ENCODE assay signal across 9 cellular contexts in genomic region chr17:29618272-29619065, GRCh38. TPM values are rescaled to one million over a fixed set of nuclear protein-coding genes. Genes with fewer than 3 reads are reported as not detected.
DNase-seq lines count a peak whose midpoint lies in the region; ATAC-seq and TF ChIP-seq lines count a peak whose summit lies in the region.
"Had no signal": no experiment of that assay in that cellular context is flagged by ENCODE, and none has a peak within 500 bp of the region (broad histone marks: within the 10 kb centered on the region; RNA-seq: fewer than 3 reads in every experiment).

No MANE protein-coding gene starts in this region.

- WGBS in HUES64, result 42% methylated on average over 22 of the region's 22 CpGs

- H3K27ac ChIP-seq in BLaER1 (peak overlapping the region; percentile 85), HUES64 (ENCODE audit: low read depth, low read length) (no peak overlapping the region), colonic mucosa (no peak overlapping the region), foreskin keratinocyte (no peak overlapping the region)

- H3K27me3 ChIP-seq in BLaER1 (peaks cover 22% of the 10 kb centered on the region), HUES64 (ENCODE audit: insufficient read depth, low read length) (peaks cover 86% of the 10 kb centered on the region), colonic mucosa (peaks cover 4% of the 10 kb centered on the region), foreskin keratinocyte (no peaks in the 10 kb centered on the region)

- POLR2A ChIA-PET in naive thymus-derived CD8-positive, alpha-beta T cell (lab: Charles Lee), result interaction anchor here (0.5 to 5.9 kb wide), 10 partner anchors 10 to 1695 kb away, joined by 3 to 79 read pairs (median 20); partner anchors contain the start of genes ABHD15, ANKRD13B, EVI2B and GIT1

- ATAC-seq in naive thymus-derived CD8-positive, alpha-beta T cell, result no peak
- ATAC-seq in HG03469 (IDR thresholded peaks at IDR 0.05; ENCODE audit: unreplicated experiment) (no peak), foreskin keratinocyte (no peak)

- H3K27me3 Mint-ChIP-seq in naive thymus-derived CD8-positive, alpha-beta T cell, result no peaks in the 10 kb centered on the region
- H3K27me3 Mint-ChIP-seq: T-helper 17 cell had no signal

- H3K36me3 ChIP-seq in BLaER1, result no peaks in the 10 kb centered on the region; the same call in 1 of the 2 replicates
- H3K36me3 ChIP-seq in HUES64 (ENCODE audit: insufficient read depth, low read length), result no peaks in the 10 kb centered on the region
- H3K36me3 ChIP-seq in colonic mucosa, result no peaks in the 10 kb centered on the region

- H3K4me1 ChIP-seq in BLaER1 (peaks cover 94% of the 10 kb centered on the region), HUES64 (ENCODE audit: insufficient read depth, low read length) (peaks cover 23% of the 10 kb centered on the region), colonic mucosa (peaks cover 24% of the 10 kb centered on the region), foreskin keratinocyte (peaks cover 13% of the 10 kb centered on the region)

- H3K4me3 Mint-ChIP-seq in naive thymus-derived CD8-positive, alpha-beta T cell, result peak overlapping the region in 9 of 10 donors; percentile 12 to 88 (median 32)

- peak overlapping the region; percentile 66 for H3K4me3 ChIP-seq in BLaER1
- peak overlapping the region; percentile 65 for H3K4me3 ChIP-seq in HUES64 (ENCODE audit: low read length)
- H3K4me3 ChIP-seq in colonic mucosa, result peak overlapping the region; percentile 33

- peak overlapping the region in 1 of 10 donors; percentile 13 for H3K27ac Mint-ChIP-seq in naive thymus-derived CD8-positive, alpha-beta T cell
- H3K27ac Mint-ChIP-seq: T-helper 17 cell had no signal

- H3K4me2 ChIP-seq in BLaER1, result peak overlapping the region; percentile 99

- TF ChIP-seq CTCF in colonic mucosa (IDR thresholded peaks at IDR 0.05) (no peak), foreskin keratinocyte (conservative IDR thresholded peaks at IDR 0.05) (no peak)

- no peaks in the 10 kb centered on the region for H3K9me3 Mint-ChIP-seq in naive thymus-derived CD8-positive, alpha-beta T cell

- peak overlapping the region; percentile 76 for H3K9ac ChIP-seq in BLaER1
- H3K9ac ChIP-seq in HUES64 (ENCODE audit: low read depth, low read length), result no peak overlapping the region
- H3K9ac ChIP-seq in colonic mucosa (ENCODE audit: low read depth in 2 of 2, low read length in 2 of 2), result peak overlapping the region in 1 of 2 donors; percentile 40

- H3K9me3 ChIP-seq in BLaER1, result no peaks in the 10 kb centered on the region
- no peaks in the 10 kb centered on the region for H3K9me3 ChIP-seq in HUES64 (ENCODE audit: insufficient read depth, low read depth, low read length)
- H3K9me3 ChIP-seq in colonic mucosa, result no peaks in the 10 kb centered on the region

- DNase-seq in colonic mucosa (no peak), HPDE6-E6E7 (ENCODE audit: extremely low spot score) (no peak), NCI-H226 (no peak), foreskin keratinocyte (no peak)
- DNase-seq in naive thymus-derived CD8-positive, alpha-beta T cell, result no peak

- no peaks in the 10 kb centered on the region for H3K36me3 Mint-ChIP-seq in naive thymus-derived CD8-positive, alpha-beta T cell

- intact Hi-C loops in colonic mucosa (cut with DNase I), result loop anchor here (5.0 kb wide), 1 partner anchor 36 kb away; no protein-coding TSS in a partner anchor

- peaks cover 23 to 59% (median 54%) of the 10 kb centered on the region in 4 donors for H3K4me1 Mint-ChIP-seq in naive thymus-derived CD8-positive, alpha-beta T cell

- H4K20me1 ChIP-seq in BLaER1, result peaks cover 35% of the 10 kb centered on the region

RNA-seq across cellular contexts. Expression of gene CORO6, which starts 4.2 kb away (rescaled TPM):
- polyA plus RNA-seq in HUES64 (2013, experiment 1 of 2), result 1.1 TPM
- polyA plus RNA-seq in HUES64 (2013, experiment 2 of 2), result 2.1 TPM
- 1 to 10 TPM in 1 of 2 donors, under 1 TPM in 1; 0.62 to 2.5 TPM for total RNA-seq in colonic mucosa
- 1 to 10 TPM; 1.6 to 2.2 TPM for total RNA-seq in naive thymus-derived CD8-positive, alpha-beta T cell
- polyA plus RNA-seq in naive thymus-derived CD8-positive, alpha-beta T cell, result under 1 TPM in 2 of 3 donors, not detected in 1; 0.22 to 0.36 TPM
- 23.0 and 37.6 TPM in 2 replicates for total RNA-seq in foreskin keratinocyte
- polyA plus RNA-seq in foreskin keratinocyte, result 19.3 and 33.1 TPM in 2 replicates

RNA-seq across cellular contexts. Expression of gene ANKRD13B, which starts 25.5 kb away (rescaled TPM):
- polyA plus RNA-seq in HUES64 (2013, experiment 1 of 2), result 12.1 TPM
- 12.9 TPM for polyA plus RNA-seq in HUES64 (2013, experiment 2 of 2)
- total RNA-seq in colonic mucosa, result 10 to 100 TPM in 1 of 2 donors, 1 to 10 TPM in 1; 3.1 to 10.2 TPM
- total RNA-seq in naive thymus-derived CD8-positive, alpha-beta T cell, result 1 to 10 TPM; 2.3 to 3.7 TPM
- under 1 TPM in 2 of 3 donors, not detected in 1; 0.25 to 0.32 TPM for polyA plus RNA-seq in naive thymus-derived CD8-positive, alpha-beta T cell
- 9.2 and 11.7 TPM in 2 replicates for total RNA-seq in foreskin keratinocyte
- 6.6 and 7.4 TPM in 2 replicates for polyA plus RNA-seq in foreskin keratinocyte

RNA-seq across cellular contexts. Expression of gene GIT1, which starts 29.0 kb away (rescaled TPM):
- polyA plus RNA-seq in HUES64 (2013, experiment 1 of 2), result 32.9 TPM
- polyA plus RNA-seq in HUES64 (2013, experiment 2 of 2), result 36.4 TPM
- 10 to 100 TPM; 32.8 to 54.9 TPM for total RNA-seq in colonic mucosa
- 10 to 100 TPM; 51.6 to 58.2 TPM for total RNA-seq in naive thymus-derived CD8-positive, alpha-beta T cell
- 10 to 100 TPM in 1 of 3 donors, 1 to 10 TPM in 2; 4.4 to 27.7 (median 6.7) TPM for polyA plus RNA-seq in naive thymus-derived CD8-positive, alpha-beta T cell
- 49.9 and 57.6 TPM in 2 replicates for total RNA-seq in foreskin keratinocyte
- 41.6 and 50.5 TPM in 2 replicates for polyA plus RNA-seq in foreskin keratinocyte

RNA-seq across cellular contexts. Expression of gene TP53I13, which starts 50.0 kb away (rescaled TPM):
- polyA plus RNA-seq in HUES64 (2013, experiment 1 of 2), result 12.2 TPM
- polyA plus RNA-seq in HUES64 (2013, experiment 2 of 2), result 17.8 TPM
- 10 to 100 TPM; 41.2 to 91.2 TPM for total RNA-seq in colonic mucosa
- total RNA-seq in naive thymus-derived CD8-positive, alpha-beta T cell, result 10 to 100 TPM; 79.3 to 89.5 TPM
- 10 to 100 TPM; 22.7 to 26.8 (median 25.5) TPM for polyA plus RNA-seq in naive thymus-derived CD8-positive, alpha-beta T cell
- total RNA-seq in foreskin keratinocyte, result 35.1 and 38.5 TPM in 2 replicates
- 43.4 and 46.5 TPM in 2 replicates for polyA plus RNA-seq in foreskin keratinocyte

RNA-seq across cellular contexts. Expression of gene ABHD15, which starts 51.6 kb away (rescaled TPM):
- polyA plus RNA-seq in HUES64 (2013, experiment 1 of 2), result 0.40 TPM
- 0.63 TPM for polyA plus RNA-seq in HUES64 (2013, experiment 2 of 2)
- total RNA-seq in colonic mucosa (10 to 100 TPM; 17.2 to 20.7 TPM), foreskin keratinocyte (7.5 and 8.9 TPM in 2 replicates)
- 10 to 100 TPM; 13.4 to 13.8 TPM for total RNA-seq in naive thymus-derived CD8-positive, alpha-beta T cell
- polyA plus RNA-seq in naive thymus-derived CD8-positive, alpha-beta T cell, result 1 to 10 TPM; 4.2 to 8.9 (median 7.1) TPM
- 5.5 and 6.1 TPM in 2 replicates for polyA plus RNA-seq in foreskin keratinocyte
